In genomic region chr13:97567510-97568243, GRCh38 we compare ENCODE assay signal across 8 cellular contexts.
DNase-seq lines count a peak whose midpoint lies in the region; ATAC-seq lines count a peak whose summit lies in the region.

No MANE protein-coding gene starts in this region.

- no peaks in the 10 kb centered on the region for H3K79me2 ChIP-seq in GM23248 (ENCODE audit: insufficient read depth)

- no peak overlapping the region for H3K4me2 ChIP-seq in GM23248 (ENCODE audit: unreplicated experiment)

- no peaks in the 10 kb centered on the region for H3F3A ChIP-seq in GM23248 (ENCODE audit: insufficient read depth)

- H3K9me3 ChIP-seq in GM23248 (ENCODE audit: low read depth), result no peaks in the 10 kb centered on the region

- no peaks in the 10 kb centered on the region for H3K4me1 ChIP-seq in GM23248 (ENCODE audit: insufficient read depth)

- H2AFZ ChIP-seq in GM23248, result no peak overlapping the region

- H3K27ac ChIP-seq in GM23248, result no peak overlapping the region

- H3K4me3 ChIP-seq in GM23248, result no peak overlapping the region

- ATAC-seq in GM18502 (IDR thresholded peaks at IDR 0.05; ENCODE audit: poor library complexity, unreplicated experiment), result peak; percentile 97

- no peaks in the 10 kb centered on the region for H4K20me1 ChIP-seq in GM23248 (ENCODE audit: insufficient read depth)

- H3K9me2 ChIP-seq in GM23248 (ENCODE audit: insufficient read depth), result no peaks in the 10 kb centered on the region

- no peak overlapping the region for H3K9ac ChIP-seq in GM23248

- H3K27me3 ChIP-seq in GM23248 (replicated peaks; ENCODE audit: insufficient read depth), result no peaks in the 10 kb centered on the region

- DNase-seq in GM23248, result peak; percentile 53
- DNase-seq in HT1080 (ENCODE audit: low read depth), result peak; percentile 80
- DNase-seq in glomerular visceral epithelial cell (ENCODE audit: extremely low spot score), result peak; percentile 39
- no peak for DNase-seq in mesenteric fat pad (ENCODE audit: low spot score)
- no peak for DNase-seq in NCI-H2196 treated with DMSO at 0.1 percent for 48 hours (lab: John Stamatoyannopoulos, UW; ENCODE audit: unreplicated experiment)
- no peak for DNase-seq in germinal center (ENCODE audit: low spot score)
- no peak for DNase-seq in hepatic stellate cell (ENCODE audit: low spot score)

- no peaks in the 10 kb centered on the region for H3K36me3 ChIP-seq in GM23248 (ENCODE audit: low read depth)

- in situ Hi-C loops in GM23248 (cut with MboI), result no loop called here

- 55 to 67% methylated on average over 3 of the region's 3 CpGs for WGBS in GM23248 (ENCODE audit: low coverage in 1 of 2, low lambda C conversion rate in 2 of 2, missing lambda C conversion rate in 2 of 2), 2 experiments

Comparison
In these comparisons a context has a peak if more than half of its experiments do, and no peak if none do; other contexts are left out.
1. DNase-seq: peak in GM23248 (single experiment), HT1080 (single experiment) and glomerular visceral epithelial cell (single experiment); none in mesenteric fat pad (single experiment), NCI-H2196 treated with DMSO at 0.1 percent for 48 hours (single experiment), germinal center (single experiment) and hepatic stellate cell (single experiment).